Comparison of ENCODE assay signal across 1 cellular context in the genomic region with DNA sequence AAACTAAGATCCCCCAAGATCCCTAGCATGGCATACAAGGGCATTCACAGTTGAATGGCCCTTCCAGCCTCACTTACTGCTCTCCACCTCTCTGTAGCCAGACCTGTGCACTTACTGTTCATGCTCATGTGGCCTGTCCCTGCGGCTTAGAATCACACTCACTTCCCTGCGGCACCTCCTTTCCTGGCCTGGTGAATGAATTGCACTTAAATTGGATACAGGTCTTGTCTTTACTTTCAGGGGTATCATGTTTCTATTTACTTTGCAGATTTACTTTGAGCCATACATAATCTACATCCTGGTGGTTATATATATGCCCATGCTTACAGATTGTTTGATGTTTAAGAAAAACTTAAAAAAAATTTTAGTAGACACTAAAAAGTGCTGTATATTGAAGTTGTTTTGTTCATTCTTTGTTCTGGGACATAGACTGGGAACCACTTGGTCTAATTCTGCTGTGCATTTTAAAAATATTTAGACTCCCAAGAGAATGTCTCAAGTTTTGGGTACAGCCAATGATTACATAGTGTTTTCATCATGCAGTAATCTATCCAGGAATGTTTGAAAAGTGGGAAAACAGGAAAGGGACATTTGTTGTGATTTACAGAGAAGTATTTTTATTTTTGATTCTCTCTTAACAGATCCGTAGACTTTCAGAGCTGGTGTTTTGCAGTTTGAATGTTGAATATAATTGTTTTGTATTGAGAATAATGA.
TF ChIP-seq lines count a peak whose summit lies in the region.

No MANE protein-coding gene starts in this region.

TF ChIP-seq in IMR-90, 13 proteins besides CTCF, POLR2A, EP300 and RAD21 (continued from another document):
- TF ChIP-seq USF2 (IDR thresholded peaks at IDR 0.05; ENCODE audit: low read depth, low read length) = no peak
- no peak for TF ChIP-seq CHD1 (IDR thresholded peaks at IDR 0.05; ENCODE audit: low read depth, low read length)
- no peak for TF ChIP-seq BHLHE40 (IDR thresholded peaks at IDR 0.05; ENCODE audit: low read depth, low read length)
- no peak for TF ChIP-seq RFX5 (IDR thresholded peaks at IDR 0.05; ENCODE audit: low read depth, low read length)
- TF ChIP-seq FOS (IDR thresholded peaks at IDR 0.05; ENCODE audit: low read depth, low read length) = no peak
- TF ChIP-seq ELK1 (IDR thresholded peaks at IDR 0.05; ENCODE audit: borderline replicate concordance, low read depth, low read length) = no peak
